ENCODE assay signal across 25 cellular contexts in genomic region chr20:49325981-49326380, GRCh38. TPM values are rescaled to one million over a fixed set of nuclear protein-coding genes. Genes with fewer than 3 reads are reported as not detected.
DNase-seq lines count a peak whose midpoint lies in the region; ATAC-seq and TF ChIP-seq lines count a peak whose summit lies in the region.
"Had no signal": no experiment of that assay in that cellular context is flagged by ENCODE, and none has a peak within 500 bp of the region (broad histone marks: within the 10 kb centered on the region; RNA-seq: fewer than 3 reads in every experiment).

No MANE protein-coding gene starts in this region.

- dilution Hi-C loops in IMR-90 (cut with HindIII; ENCODE audit: low sequenced_read_pairs, unreplicated experiment) = no loop called here

- no peak overlapping the region; the same call in 1 of the 2 replicates for H3K4me2 ChIP-seq in IMR-90 (ENCODE audit: low read depth, low read length)
- H3K4me2 ChIP-seq: A549, neural progenitor cell, smooth muscle cell had no signal

- WGBS in IMR-90 (ENCODE audit: extremely low coverage in 2 of 2, insufficient read length in 1 of 2), 2 experiments = 13% methylated on average over 4 of the region's 9 CpGs; no CpG with 5 or more reads in 1 of the 2 experiments

- no peak overlapping the region for H3K27ac ChIP-seq in IMR-90 (ENCODE audit: insufficient read depth, low read length)
- H3K27ac ChIP-seq: A549, body of pancreas, epithelial cell of prostate, neural progenitor cell had no signal

- DNase-seq in AG08396 (ENCODE audit: low spot score) = peak; percentile 32
- DNase-seq in IMR-90 = peak; percentile 16
- DNase-seq in choroid plexus epithelial cell (ENCODE audit: low read depth) = peak; percentile 15
- DNase-seq in fibroblast of the aortic adventitia (ENCODE audit: low read depth) = peak; percentile 66
- no peak for DNase-seq in SW 1271 (lab: John Stamatoyannopoulos, UW)
- DNase-seq in germinal center (ENCODE audit: low spot score) = no peak
- DNase-seq in activated CD4-positive, alpha-beta T cell treated with anti-CD3 and anti-CD28 coated beads, Interleukin-2, amount 50 U/mL, for 4 hours = no peak
- DNase-seq: activated CD4-positive, alpha-beta T cell treated with anti-CD3 and anti-CD28 coated beads for 48 hours; activated CD8-positive, alpha-beta memory T cell treated with anti-CD3 and anti-CD28 coated beads, Interleukin-2, amount 10 ng/mL, durations not matched to agents 7 days and 5 days; body of pancreas; CD4-positive, alpha-beta memory T cell; DMS53; immature natural killer cell; left ventricle myocardium superior; NCI-H1694; NCI-H748 treated with DMSO at 0.1 percent for 48 hours; SIG-M5; stimulated activated CD4-positive, alpha-beta T cell treated with anti-CD3 and anti-CD28 coated beads, Interleukin-2, amount 100 ng/mL, for 48 hours; stimulated activated naive CD4-positive, alpha-beta T cell treated with Interleukin-2 at 50 U/mL for 16 hours had no signal

- in situ Hi-C loops in IMR-90 (cut with MboI; ENCODE audit: low sequenced_read_pairs) = loop anchor here (25.0 kb wide), 1 partner anchor 536 kb away; no protein-coding TSS in a partner anchor

- H4K20me1 ChIP-seq in IMR-90 (ENCODE audit: insufficient read depth, low read length) = 0 out of 2 replicates have a peak, but pooled peaks cover 3% of the 10 kb centered on the region

- no peak for TF ChIP-seq RAD21 in IMR-90 (IDR thresholded peaks at IDR 0.05; ENCODE audit: low read length)

- H3K27me3 ChIP-seq in IMR-90 (ENCODE audit: control insufficient read depth, insufficient read depth, low read length) = peaks cover 54% of the 10 kb centered on the region
- H3K27me3 ChIP-seq: body of pancreas had no signal

- no peak overlapping the region for H3K14ac ChIP-seq in IMR-90 (replicated peaks; ENCODE audit: low read depth, low read length)

- H2BK20ac ChIP-seq in IMR-90 (ENCODE audit: low read depth, low read length) = no peak overlapping the region

- no peaks in the 10 kb centered on the region for H3K36me3 ChIP-seq in IMR-90 (ENCODE audit: control insufficient read depth, insufficient read depth, low read length)
- H3K36me3 ChIP-seq: neural progenitor cell had no signal

- H4K8ac ChIP-seq in IMR-90 (ENCODE audit: low read depth in 2 of 2, low read length in 2 of 2) = no peak overlapping the region

- no peak overlapping the region for H3K56ac ChIP-seq in IMR-90 (ENCODE audit: extremely low read depth, insufficient read depth, low read length)

- no TSS peak for BruUV-seq in IMR-90 (replicated peaks; lab: Mats Ljungman, UMichigan)

- H3K4ac ChIP-seq in IMR-90 (ENCODE audit: low read depth, low read length) = no peak overlapping the region

- peaks cover 2% of the 10 kb centered on the region; the same call in 1 of the 2 replicates for H3K9me3 ChIP-seq in IMR-90 (ENCODE audit: control insufficient read depth, insufficient read depth, low read length)
- H3K9me3 ChIP-seq: A549, body of pancreas had no signal

- intact Hi-C loops in IMR-90 (cut with micrococcal nuclease) = no loop called here

- H2BK120ac ChIP-seq in IMR-90 (ENCODE audit: low read depth, low read length) = no peak overlapping the region

- H2BK15ac ChIP-seq in IMR-90 (ENCODE audit: low read depth, low read length) = no peak overlapping the region

- H3K18ac ChIP-seq in IMR-90 (ENCODE audit: low read depth, low read length) = no peak overlapping the region

- no peak overlapping the region for H2AK5ac ChIP-seq in IMR-90 (ENCODE audit: low read depth, low read length)

- no peak overlapping the region for H2AK9ac ChIP-seq in IMR-90 (replicated peaks; ENCODE audit: low read depth, low read length, poor library complexity)

- peaks cover 2% of the 10 kb centered on the region; the same call in 1 of the 2 replicates for H3K4me1 ChIP-seq in IMR-90 (ENCODE audit: control insufficient read depth, insufficient read depth, low read length)
- H3K4me1 ChIP-seq: A549, body of pancreas had no signal

- H3K4me3 ChIP-seq in IMR-90 (ENCODE audit: insufficient read depth, low read depth, low read length) (no peak overlapping the region), choroid plexus epithelial cell (ENCODE audit: low read depth, low read length) (no peak overlapping the region), fibroblast of the aortic adventitia (ENCODE audit: low read depth, low read length) (no peak overlapping the region)
- H3K4me3 ChIP-seq: A549, body of pancreas, K562, neural progenitor cell, smooth muscle cell had no signal

- H4K5ac ChIP-seq in IMR-90 (ENCODE audit: low read depth, low read length) = no peak overlapping the region

- H2BK5ac ChIP-seq in IMR-90 (ENCODE audit: low read depth, low read length, poor library complexity, severe bottlenecking) = no peak overlapping the region

- POLR2A ChIA-PET in IMR-90 (lab: Charles Lee; ENCODE audit: unreplicated experiment) = no interaction called here

- ATAC-seq in IMR-90 (ENCODE audit: low read depth) (peak; percentile 30), GM21529 (IDR thresholded peaks at IDR 0.05; ENCODE audit: unreplicated experiment) (no peak)
- ATAC-seq: A549; activated CD8-positive, alpha-beta memory T cell treated with anti-CD3 and anti-CD28 coated beads, Interleukin-2, amount 10 ng/mL, durations not matched to agents 7 days and 5 days; body of pancreas; K562; left ventricle myocardium superior had no signal

- H3K9me1 ChIP-seq in IMR-90 (ENCODE audit: insufficient read depth, low read length) = no peaks in the 10 kb centered on the region

- H3K79me1 ChIP-seq in IMR-90 (ENCODE audit: low read depth in 1 of 2, low read length in 2 of 2) = no peaks in the 10 kb centered on the region

- no peak for TF ChIP-seq CTCF in IMR-90 (conservative IDR thresholded peaks at IDR 0.05; ENCODE audit: low read depth, low read length)
- no peak for TF ChIP-seq CTCF in choroid plexus epithelial cell (conservative IDR thresholded peaks at IDR 0.05; ENCODE audit: low read depth, low read length)
- TF ChIP-seq CTCF in fibroblast of the aortic adventitia (IDR thresholded peaks at IDR 0.05; ENCODE audit: insufficient read depth, low read length) = no peak

- no peak overlapping the region for H4K91ac ChIP-seq in IMR-90 (ENCODE audit: insufficient read depth, low read depth, low read length)

- CTCF ChIA-PET in IMR-90 (lab: Yijun Ruan, JAX) = no interaction called here

- no peak overlapping the region for H3K9ac ChIP-seq in IMR-90 (ENCODE audit: low read depth, low read length)
- H3K9ac ChIP-seq: neural progenitor cell had no signal

- TF ChIP-seq POLR2A in IMR-90 (IDR thresholded peaks at IDR 0.05; ENCODE audit: low read depth, low read length) = no peak

- H2AFZ ChIP-seq in IMR-90 (replicated peaks; ENCODE audit: low read length, poor library complexity) = no peak overlapping the region
- H2AFZ ChIP-seq: neural progenitor cell had no signal

- H3K23ac ChIP-seq in IMR-90 (ENCODE audit: low read depth, low read length) = no peak overlapping the region

TF ChIP-seq in IMR-90, 13 proteins besides CTCF, POLR2A, EP300 and RAD21:
- no peak for TF ChIP-seq MXI1 (IDR thresholded peaks at IDR 0.05; ENCODE audit: borderline replicate concordance, low read depth, low read length)
- TF ChIP-seq RFX5 (IDR thresholded peaks at IDR 0.05; ENCODE audit: low read depth, low read length) = no peak
- no peak for TF ChIP-seq ELK1 (IDR thresholded peaks at IDR 0.05; ENCODE audit: borderline replicate concordance, low read depth, low read length)
- no peak for TF ChIP-seq BHLHE40 (IDR thresholded peaks at IDR 0.05; ENCODE audit: low read depth, low read length)
- TF ChIP-seq MAZ (IDR thresholded peaks at IDR 0.05; ENCODE audit: borderline replicate concordance, low read depth, low read length) = no peak

RNA-seq across cellular contexts. Expression of gene ZNFX1, which starts 48.1 kb away (rescaled TPM):
- 46.7 and 60.9 TPM in 2 replicates for total RNA-seq in IMR-90 (2012; rRNA removed)
- 8.5 and 10.9 TPM in 2 replicates for polyA plus RNA-seq in IMR-90 (2012; rRNA removed)
- 4.3 and 5.4 TPM in 2 replicates for polyA plus RNA-seq in IMR-90 (2012; cell fraction: cytosol; rRNA removed)
- polyA plus RNA-seq in IMR-90 (2012; cell fraction: nucleus; rRNA removed; ENCODE audit: low replicate concordance) = 5.7 and 9.9 TPM in 2 replicates
- 41.5 and 54.5 TPM in 2 replicates for total RNA-seq in fibroblast of the aortic adventitia (ENCODE audit: low replicate concordance)

Comparison
In these comparisons a context has a peak if more than half of its experiments do, and no peak if none do; other contexts are left out.
1. DNase-seq: peak in AG08396 (single experiment), IMR-90 (single experiment), choroid plexus epithelial cell (single experiment) and fibroblast of the aortic adventitia (single experiment); none in SW 1271 (0 of 2), germinal center (single experiment) and activated CD4-positive, alpha-beta T cell treated with anti-CD3 and anti-CD28 coated beads, Interleukin-2, amount 50 U/mL, for 4 hours (0 of 2).